15 cellular contexts compared by ENCODE assay signal in the genomic region with DNA sequence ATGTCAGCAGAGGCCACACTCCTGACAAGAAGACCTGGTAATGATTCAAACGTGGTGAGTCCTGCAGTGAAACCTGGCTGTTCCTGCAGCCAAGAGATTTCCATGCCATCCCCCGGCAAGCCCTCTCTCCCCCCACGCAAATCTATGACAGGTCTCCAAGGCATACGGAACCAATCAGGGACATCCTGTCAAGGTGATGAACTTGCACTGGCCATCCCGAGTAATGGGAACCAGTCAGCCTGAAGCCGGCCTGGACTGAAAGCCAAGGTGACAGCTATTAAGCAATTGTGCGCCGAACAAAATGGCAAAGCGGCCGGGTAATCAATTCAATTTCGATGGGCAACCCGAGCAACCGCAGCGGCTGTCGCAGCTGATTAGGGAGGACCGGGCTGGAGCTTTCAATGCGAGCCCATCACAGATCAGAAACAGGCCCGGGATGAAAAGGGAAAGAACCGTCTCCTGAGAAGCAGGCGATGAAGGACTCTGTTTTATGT. TPM values are rescaled to one million over a fixed set of nuclear protein-coding genes. Genes with fewer than 3 reads are reported as not detected.
DNase-seq lines count a peak whose midpoint lies in the region; ATAC-seq, FAIRE-seq and TF ChIP-seq lines count a peak whose summit lies in the region.
"Had no signal": no experiment of that assay in that cellular context is flagged by ENCODE, and none has a peak within 500 bp of the region (broad histone marks: within the 10 kb centered on the region; RNA-seq: fewer than 3 reads in every experiment).

No MANE protein-coding gene starts in this region.

- DNase-seq in activated T-cell treated with anti-CD3 and anti-CD28 coated beads, Interleukin-2, amount 50 U/mL, for 24 hours, result peak; percentile 15
- no peak for DNase-seq in activated T-cell treated with anti-CD3 and anti-CD28 coated beads, Interleukin-2, amount 50 U/mL, for 1 hour
- DNase-seq in fibroblast of mammary gland (ENCODE audit: low read depth) (peak; percentile 16), nephron progenitor cell (no peak), urothelium cell line (ENCODE audit: low spot score) (no peak), C1 segment of cervical spinal cord (lab: John Stamatoyannopoulos, UW) (no peak), NCI-H1436 (lab: John Stamatoyannopoulos, UW) (no peak)
- DNase-seq in activated CD8-positive, alpha-beta T cell treated with anti-CD3 and anti-CD28 coated beads for 36 hours, result no peak
- DNase-seq: COR-L47; NCI-H1930; NCI-H446 treated with DMSO at 0.1 percent for 48 hours; NK-92 treated with Interleukin-12 subunit alpha and Interleukin-12 subunit beta, amount 100 ng/mL, for 24 hours; RPMI8226 had no signal

- ATAC-seq in activated CD8-positive, alpha-beta T cell treated with anti-CD3 and anti-CD28 coated beads for 36 hours, result no peak

- no peak overlapping the region for H3K4me3 ChIP-seq in fibroblast of mammary gland (ENCODE audit: control insufficient read depth, low read depth, low read length)

- intact Hi-C loops in activated CD8-positive, alpha-beta T cell treated with anti-CD3 and anti-CD28 coated beads for 36 hours (cut with micrococcal nuclease), result no loop called here

- no peak for TF ChIP-seq CTCF in fibroblast of mammary gland (conservative IDR thresholded peaks at IDR 0.05; ENCODE audit: control insufficient read depth, insufficient read depth, low read depth, low read length)
- no peak for TF ChIP-seq CTCF in nephron progenitor cell (IDR thresholded peaks at IDR 0.05)
- TF ChIP-seq CTCF in activated CD8-positive, alpha-beta T cell treated with anti-CD3 and anti-CD28 coated beads for 36 hours (IDR thresholded peaks at IDR 0.05), result no peak

- no peak overlapping the region for H3K27ac Mint-ChIP-seq in activated T-cell treated with anti-CD3 and anti-CD28 coated beads, Interleukin-2, amount 50 U/mL, for 24 hours
- no peak overlapping the region for H3K27ac Mint-ChIP-seq in nephron progenitor cell
- no peak overlapping the region for H3K27ac Mint-ChIP-seq in activated CD8-positive, alpha-beta T cell treated with anti-CD3 and anti-CD28 coated beads for 36 hours

- H3K9me3 Mint-ChIP-seq in activated T-cell treated with anti-CD3 and anti-CD28 coated beads, Interleukin-2, amount 50 U/mL, for 24 hours, result no peaks in the 10 kb centered on the region
- H3K9me3 Mint-ChIP-seq in nephron progenitor cell, result no peaks in the 10 kb centered on the region
- H3K9me3 Mint-ChIP-seq in activated CD8-positive, alpha-beta T cell treated with anti-CD3 and anti-CD28 coated beads for 36 hours, result no peaks in the 10 kb centered on the region

- peak; percentile 56 for FAIRE-seq in urothelium cell line (lab: Jason Lieb, UNC)
- FAIRE-seq: A204.1 had no signal

- H3K36me3 Mint-ChIP-seq in activated T-cell treated with anti-CD3 and anti-CD28 coated beads, Interleukin-2, amount 50 U/mL, for 24 hours (ENCODE audit: low read depth), result no peaks in the 10 kb centered on the region
- H3K36me3 Mint-ChIP-seq in nephron progenitor cell (ENCODE audit: low read depth), result no peaks in the 10 kb centered on the region
- no peaks in the 10 kb centered on the region for H3K36me3 Mint-ChIP-seq in activated CD8-positive, alpha-beta T cell treated with anti-CD3 and anti-CD28 coated beads for 36 hours (ENCODE audit: low read depth)

- CTCF ChIA-PET in activated CD8-positive, alpha-beta T cell treated with anti-CD3 and anti-CD28 coated beads for 36 hours (lab: Charles Lee), result no interaction called here

- POLR2A ChIA-PET in activated CD8-positive, alpha-beta T cell treated with anti-CD3 and anti-CD28 coated beads for 36 hours (lab: Charles Lee), result no interaction called here

- no peak overlapping the region for H3K4me3 Mint-ChIP-seq in activated T-cell treated with anti-CD3 and anti-CD28 coated beads, Interleukin-2, amount 50 U/mL, for 24 hours
- H3K4me3 Mint-ChIP-seq in nephron progenitor cell, result peak overlapping the region; percentile 52
- no peak overlapping the region for H3K4me3 Mint-ChIP-seq in activated CD8-positive, alpha-beta T cell treated with anti-CD3 and anti-CD28 coated beads for 36 hours

- H3K27me3 Mint-ChIP-seq in activated T-cell treated with anti-CD3 and anti-CD28 coated beads, Interleukin-2, amount 50 U/mL, for 24 hours, result no peaks in the 10 kb centered on the region
- peaks cover 40% of the 10 kb centered on the region for H3K27me3 Mint-ChIP-seq in nephron progenitor cell (ENCODE audit: low read depth, poor library complexity)
- H3K27me3 Mint-ChIP-seq in activated CD8-positive, alpha-beta T cell treated with anti-CD3 and anti-CD28 coated beads for 36 hours, result no peaks in the 10 kb centered on the region

- no peaks in the 10 kb centered on the region for H3K4me1 Mint-ChIP-seq in activated T-cell treated with anti-CD3 and anti-CD28 coated beads, Interleukin-2, amount 50 U/mL, for 24 hours (ENCODE audit: low read depth)
- H3K4me1 Mint-ChIP-seq in nephron progenitor cell, result peaks cover 83% of the 10 kb centered on the region
- H3K4me1 Mint-ChIP-seq in activated CD8-positive, alpha-beta T cell treated with anti-CD3 and anti-CD28 coated beads for 36 hours (ENCODE audit: low read depth), result no peaks in the 10 kb centered on the region

RNA-seq across cellular contexts. Expression of a gene that starts 35.0 kb away (rescaled TPM):
- total RNA-seq in activated CD8-positive, alpha-beta T cell treated with anti-CD3 and anti-CD28 coated beads for 36 hours, result not detected
- total RNA-seq: OCI-LY7 had no signal

Comparison
In these comparisons a context has a peak if more than half of its experiments do, and no peak if none do; other contexts are left out.
1. DNase-seq: peak in activated T-cell treated with anti-CD3 and anti-CD28 coated beads, Interleukin-2, amount 50 U/mL, for 24 hours (single experiment) and fibroblast of mammary gland (single experiment); none in activated T-cell treated with anti-CD3 and anti-CD28 coated beads, Interleukin-2, amount 50 U/mL, for 1 hour (single experiment), nephron progenitor cell (single experiment), urothelium cell line (single experiment), C1 segment of cervical spinal cord (0 of 14), NCI-H1436 (single experiment) and activated CD8-positive, alpha-beta T cell treated with anti-CD3 and anti-CD28 coated beads for 36 hours (single experiment).